11 cellular contexts compared by ENCODE assay signal in the genomic region with DNA sequence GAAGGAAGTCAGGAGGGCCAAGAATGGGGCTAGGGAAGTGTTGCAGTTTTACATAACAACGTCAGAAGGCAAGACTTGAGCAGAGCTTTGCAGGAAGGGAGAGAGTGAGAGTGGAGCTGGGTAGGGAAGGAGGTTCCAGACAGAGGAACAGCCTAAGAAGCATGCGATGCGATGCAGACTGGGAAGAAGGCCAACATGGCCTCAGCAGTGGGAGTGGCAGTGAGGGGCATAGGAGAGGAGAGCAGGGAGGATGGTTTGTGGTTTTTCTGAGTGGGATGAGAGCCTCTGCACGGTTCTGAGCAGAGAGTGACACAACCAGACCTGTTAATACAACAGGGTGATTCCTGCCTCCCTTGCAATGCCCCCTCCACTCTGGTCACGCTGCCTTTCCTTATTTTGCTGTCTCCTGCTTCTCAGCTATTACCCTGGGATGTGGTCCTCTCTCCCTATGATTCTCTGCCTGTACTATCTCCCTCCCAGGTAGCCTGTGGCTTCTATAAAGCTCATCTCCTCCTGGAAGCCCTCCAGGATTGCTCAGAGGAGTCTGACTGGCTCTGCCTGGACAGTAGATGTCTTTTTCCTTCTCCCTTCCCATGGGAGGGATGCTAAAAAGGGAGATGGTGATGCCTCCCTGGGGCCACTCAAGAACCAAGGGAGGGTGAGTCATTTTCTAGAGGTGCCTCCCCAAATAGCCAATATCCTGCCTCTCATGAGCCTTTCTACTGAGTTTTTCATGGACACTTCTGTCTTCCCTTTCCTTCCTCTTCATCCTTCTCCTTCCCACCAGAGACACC. TPM values are rescaled to one million over a fixed set of nuclear protein-coding genes. Genes with fewer than 3 reads are reported as not detected.
DNase-seq lines count a peak whose midpoint lies in the region; ATAC-seq and TF ChIP-seq lines count a peak whose summit lies in the region.
"Had no signal": no experiment of that assay in that cellular context is flagged by ENCODE, and none has a peak within 500 bp of the region (broad histone marks: within the 10 kb centered on the region; RNA-seq: fewer than 3 reads in every experiment).

No MANE protein-coding gene starts in this region.

- H3K9me3 ChIP-seq in esophagus squamous epithelium: no peaks in the 10 kb centered on the region
- H3K9me3 ChIP-seq: thoracic aorta had no signal

- no peak overlapping the region for H3K4me3 ChIP-seq in NB4 (ENCODE audit: low read depth, low read length)
- H3K4me3 ChIP-seq in esophagus squamous epithelium: no peak overlapping the region
- H3K4me3 ChIP-seq: thoracic aorta had no signal

- 13 to 23% methylated on average over 5 of the region's 5 CpGs for WGBS in esophagus squamous epithelium, 2 donors

- H3K27ac Mint-ChIP-seq in progenitor cell of endocrine pancreas: no peak overlapping the region
- H3K27ac Mint-ChIP-seq in activated CD8-positive, alpha-beta T cell treated with anti-CD3 and anti-CD28 coated beads, Interleukin-2, amount 10 ng/mL, durations not matched to agents 7 days and 5 days: no peak overlapping the region

- no peak overlapping the region for H3K27ac ChIP-seq in esophagus squamous epithelium
- H3K27ac ChIP-seq: thoracic aorta had no signal

- H3K27me3 Mint-ChIP-seq in progenitor cell of endocrine pancreas: peaks cover 72% of the 10 kb centered on the region
- peaks cover 39% of the 10 kb centered on the region for H3K27me3 Mint-ChIP-seq in activated CD8-positive, alpha-beta T cell treated with anti-CD3 and anti-CD28 coated beads, Interleukin-2, amount 10 ng/mL, durations not matched to agents 7 days and 5 days (ENCODE audit: low read depth)

- CTCF ChIA-PET in activated CD8-positive, alpha-beta T cell treated with anti-CD3 and anti-CD28 coated beads, Interleukin-2, amount 10 ng/mL, durations not matched to agents 7 days and 5 days (lab: Charles Lee): interaction anchor here (1.7 to 2.2 kb wide), 2 partner anchors 48 to 100 kb away, joined by 4 to 6 read pairs; no protein-coding TSS in a partner anchor

- H3K36me3 Mint-ChIP-seq in progenitor cell of endocrine pancreas (ENCODE audit: insufficient read depth): no peaks in the 10 kb centered on the region
- no peaks in the 10 kb centered on the region for H3K36me3 Mint-ChIP-seq in activated CD8-positive, alpha-beta T cell treated with anti-CD3 and anti-CD28 coated beads, Interleukin-2, amount 10 ng/mL, durations not matched to agents 7 days and 5 days (ENCODE audit: low read depth)

- TF ChIP-seq CTCF in NB4 (IDR thresholded peaks at IDR 0.05; ENCODE audit: low read depth, low read length): no peak
- TF ChIP-seq CTCF in progenitor cell of endocrine pancreas (IDR thresholded peaks at IDR 0.05; ENCODE audit: unreplicated experiment): no peak
- TF ChIP-seq CTCF in esophagus squamous epithelium (IDR thresholded peaks at IDR 0.05): no peak

- POLR2A ChIA-PET in activated CD8-positive, alpha-beta T cell treated with anti-CD3 and anti-CD28 coated beads, Interleukin-2, amount 10 ng/mL, durations not matched to agents 7 days and 5 days (lab: Charles Lee): no interaction called here

- H3K4me3 Mint-ChIP-seq in progenitor cell of endocrine pancreas (ENCODE audit: low read depth): no peak overlapping the region
- no peak overlapping the region for H3K4me3 Mint-ChIP-seq in activated CD8-positive, alpha-beta T cell treated with anti-CD3 and anti-CD28 coated beads, Interleukin-2, amount 10 ng/mL, durations not matched to agents 7 days and 5 days

- DNase-seq in GM04504 (ENCODE audit: low read depth): peak; percentile 84
- peak; percentile 85 for DNase-seq in NB4 (ENCODE audit: low read depth)
- DNase-seq in dedifferentiated amniotic fluid mesenchymal stem cell (ENCODE audit: extremely low spot score): peak; percentile 85
- DNase-seq in posterior vena cava (ENCODE audit: low spot score): peak; percentile 54
- no peak for DNase-seq in T-helper 9 cell
- no peak for DNase-seq in progenitor cell of endocrine pancreas (ENCODE audit: low spot score, unreplicated experiment)
- no peak for DNase-seq in activated CD8-positive, alpha-beta T cell treated with anti-CD3 and anti-CD28 coated beads, Interleukin-2, amount 10 ng/mL, durations not matched to agents 7 days and 5 days
- DNase-seq in esophagus squamous epithelium (lab: John Stamatoyannopoulos, UW): no peak
- DNase-seq: activated T-cell treated with anti-CD3 and anti-CD28 coated beads, Interleukin-2, amount 50 U/mL, for 1 hour; NCI-H748 treated with DMSO at 0.1 percent for 48 hours had no signal

- H3K27me3 ChIP-seq in esophagus squamous epithelium: peaks cover 0 to 80% (median 0%) of the 10 kb centered on the region in 4 donors

- no peak for ATAC-seq in activated CD8-positive, alpha-beta T cell treated with anti-CD3 and anti-CD28 coated beads, Interleukin-2, amount 10 ng/mL, durations not matched to agents 7 days and 5 days

- no peaks in the 10 kb centered on the region for H3K9me3 Mint-ChIP-seq in progenitor cell of endocrine pancreas (ENCODE audit: low read depth)
- no peaks in the 10 kb centered on the region for H3K9me3 Mint-ChIP-seq in activated CD8-positive, alpha-beta T cell treated with anti-CD3 and anti-CD28 coated beads, Interleukin-2, amount 10 ng/mL, durations not matched to agents 7 days and 5 days (ENCODE audit: insufficient read depth)

- H3K4me1 ChIP-seq in esophagus squamous epithelium: no peaks in the 10 kb centered on the region

- intact Hi-C loops in posterior vena cava (cut with DNase I) (no loop called here), esophagus squamous epithelium (cut with DNase I) (no loop called here)

- no peaks in the 10 kb centered on the region for H3K36me3 ChIP-seq in esophagus squamous epithelium
- H3K36me3 ChIP-seq: thoracic aorta had no signal

- no peaks in the 10 kb centered on the region for H3K4me1 Mint-ChIP-seq in progenitor cell of endocrine pancreas (ENCODE audit: low read depth)
- H3K4me1 Mint-ChIP-seq in activated CD8-positive, alpha-beta T cell treated with anti-CD3 and anti-CD28 coated beads, Interleukin-2, amount 10 ng/mL, durations not matched to agents 7 days and 5 days (ENCODE audit: low read depth): peaks cover 6% of the 10 kb centered on the region

- TF ChIP-seq POLR2A in NB4 (IDR thresholded peaks at IDR 0.05; ENCODE audit: extremely low read depth, insufficient read length): no peak
- no peak for TF ChIP-seq POLR2A in esophagus squamous epithelium (IDR thresholded peaks at IDR 0.05)

RNA-seq across cellular contexts. Expression of a gene that starts 38.7 kb away (rescaled TPM):
- total RNA-seq in posterior vena cava (10 to 100 TPM; 35.7 to 69.9 TPM), progenitor cell of endocrine pancreas (2.7 and 6.2 TPM in 2 replicates), esophagus squamous epithelium (1 to 10 TPM; 1.6 to 9.6 (median 4.9) TPM)
- under 1 TPM in 1 of 2 experiments, not detected in 1; 0.11 TPM for total RNA-seq in activated CD8-positive, alpha-beta T cell treated with anti-CD3 and anti-CD28 coated beads, Interleukin-2, amount 10 ng/mL, durations not matched to agents 7 days and 5 days

RNA-seq across cellular contexts. Expression of a gene that starts 41.7 kb away (rescaled TPM):
- total RNA-seq in posterior vena cava (100 to 1,000 TPM; 102 to 111 TPM), progenitor cell of endocrine pancreas (168 and 169 TPM in 2 replicates), esophagus squamous epithelium (100 to 1,000 TPM in 2 of 4 donors, 10 to 100 TPM in 2; 61.7 to 119 (median 106) TPM)
- total RNA-seq in activated CD8-positive, alpha-beta T cell treated with anti-CD3 and anti-CD28 coated beads, Interleukin-2, amount 10 ng/mL, durations not matched to agents 7 days and 5 days: 100 to 1,000 TPM; 181 to 183 TPM

Comparison
In these comparisons a context has a peak if more than half of its experiments do, and no peak if none do; other contexts are left out.
1. DNase-seq: peak in GM04504 (single experiment), NB4 (single experiment), dedifferentiated amniotic fluid mesenchymal stem cell (single experiment) and posterior vena cava (single experiment); none in T-helper 9 cell (single experiment), progenitor cell of endocrine pancreas (single experiment), activated CD8-positive, alpha-beta T cell treated with anti-CD3 and anti-CD28 coated beads, Interleukin-2, amount 10 ng/mL, durations not matched to agents 7 days and 5 days (single experiment) and esophagus squamous epithelium (single experiment).